ENCODE assay signal across 14 cellular contexts in genomic region chr1:229118662-229119061, GRCh38.
"Had no signal": no experiment of that assay in that cellular context is flagged by ENCODE, and none has a peak within 500 bp of the region (broad histone marks: within the 10 kb centered on the region; RNA-seq: fewer than 3 reads in every experiment).

No MANE protein-coding gene starts in this region.

- H3K27ac ChIP-seq: gastrocnemius medialis, heart right ventricle, parathyroid adenoma had no signal

- H3K9me3 Mint-ChIP-seq: activated CD4-positive, alpha-beta memory T cell treated with anti-CD3 and anti-CD28 coated beads, Interleukin-2, amount 10 ng/mL, durations not matched to agents 7 days and 5 days; activated naive CD4-positive, alpha-beta T cell treated with anti-CD3 and anti-CD28 coated beads, Interleukin-2, amount 50 U/mL, for 24 hours; activated T-cell treated with anti-CD3 and anti-CD28 coated beads, Interleukin-2, amount 50 U/mL, for 4 hours; neural crest cell had no signal

- H3K9me3 ChIP-seq: adrenal gland, gastrocnemius medialis, heart right ventricle, upper lobe of left lung had no signal

- H3K4me1 Mint-ChIP-seq: activated CD4-positive, alpha-beta memory T cell treated with anti-CD3 and anti-CD28 coated beads, Interleukin-2, amount 10 ng/mL, durations not matched to agents 7 days and 5 days; neural crest cell; stimulated activated naive B cell treated with anti-CD40 and anti-IgM and Interleukin-4, amounts not matched to agents 10 μg/mL and 1 μg/mL and 100 μg/mL, for 72 hours had no signal

- H3K9ac ChIP-seq: parathyroid adenoma had no signal

- H3K27me3 Mint-ChIP-seq: activated CD4-positive, alpha-beta memory T cell treated with anti-CD3 and anti-CD28 coated beads, Interleukin-2, amount 10 ng/mL, durations not matched to agents 7 days and 5 days; activated naive CD4-positive, alpha-beta T cell treated with anti-CD3 and anti-CD28 coated beads, Interleukin-2, amount 50 U/mL, for 24 hours; stimulated activated naive B cell treated with anti-CD40 and anti-IgM and Interleukin-4, amounts not matched to agents 10 μg/mL and 1 μg/mL and 100 μg/mL, for 72 hours had no signal

- H3K4me1 ChIP-seq: gastrocnemius medialis, parathyroid adenoma had no signal

- H3K4me3 Mint-ChIP-seq: activated CD4-positive, alpha-beta memory T cell treated with anti-CD3 and anti-CD28 coated beads, Interleukin-2, amount 10 ng/mL, durations not matched to agents 7 days and 5 days; activated naive CD4-positive, alpha-beta T cell treated with anti-CD3 and anti-CD28 coated beads, Interleukin-2, amount 50 U/mL, for 24 hours; activated T-cell treated with anti-CD3 and anti-CD28 coated beads, Interleukin-2, amount 50 U/mL, for 4 hours; neural crest cell; stimulated activated naive B cell treated with anti-CD40 and anti-IgM and Interleukin-4, amounts not matched to agents 10 μg/mL and 1 μg/mL and 100 μg/mL, for 72 hours had no signal

- H3K36me3 ChIP-seq: adrenal gland, gastrocnemius medialis, heart right ventricle, upper lobe of left lung had no signal

- DNase-seq: activated CD4-positive, alpha-beta memory T cell treated with anti-CD3 and anti-CD28 coated beads, Interleukin-2, amount 10 ng/mL, durations not matched to agents 7 days and 5 days; activated effector memory CD4-positive, alpha-beta T cell treated with anti-CD3 and anti-CD28 coated beads, Interleukin-2, amount 50 U/mL, for 16 hours; activated T-cell treated with anti-CD3 and anti-CD28 coated beads, Interleukin-2, amount 50 U/mL, for 4 hours; central memory CD4-positive, alpha-beta T cell; effector CD8-positive, alpha-beta T cell; gastrocnemius medialis; stimulated activated CD4-positive, alpha-beta T cell treated with anti-CD3 and anti-CD28 coated beads, Interleukin-2, amount 100 ng/mL, for 48 hours; stimulated activated naive B cell treated with anti-CD40 and anti-IgM and Interleukin-4, amounts not matched to agents 10 μg/mL and 1 μg/mL and 100 μg/mL, for 72 hours had no signal

- H3K27ac Mint-ChIP-seq: activated CD4-positive, alpha-beta memory T cell treated with anti-CD3 and anti-CD28 coated beads, Interleukin-2, amount 10 ng/mL, durations not matched to agents 7 days and 5 days; activated naive CD4-positive, alpha-beta T cell treated with anti-CD3 and anti-CD28 coated beads, Interleukin-2, amount 50 U/mL, for 24 hours; stimulated activated naive B cell treated with anti-CD40 and anti-IgM and Interleukin-4, amounts not matched to agents 10 μg/mL and 1 μg/mL and 100 μg/mL, for 72 hours had no signal

- H3K27me3 ChIP-seq: adrenal gland, gastrocnemius medialis, upper lobe of left lung had no signal

- H3K4me3 ChIP-seq: adrenal gland, gastrocnemius medialis, heart right ventricle, upper lobe of left lung had no signal

- H3K36me3 Mint-ChIP-seq: activated naive CD4-positive, alpha-beta T cell treated with anti-CD3 and anti-CD28 coated beads, Interleukin-2, amount 50 U/mL, for 24 hours had no signal
